ENCODE assay signal across 8 cellular contexts in the genomic region with DNA sequence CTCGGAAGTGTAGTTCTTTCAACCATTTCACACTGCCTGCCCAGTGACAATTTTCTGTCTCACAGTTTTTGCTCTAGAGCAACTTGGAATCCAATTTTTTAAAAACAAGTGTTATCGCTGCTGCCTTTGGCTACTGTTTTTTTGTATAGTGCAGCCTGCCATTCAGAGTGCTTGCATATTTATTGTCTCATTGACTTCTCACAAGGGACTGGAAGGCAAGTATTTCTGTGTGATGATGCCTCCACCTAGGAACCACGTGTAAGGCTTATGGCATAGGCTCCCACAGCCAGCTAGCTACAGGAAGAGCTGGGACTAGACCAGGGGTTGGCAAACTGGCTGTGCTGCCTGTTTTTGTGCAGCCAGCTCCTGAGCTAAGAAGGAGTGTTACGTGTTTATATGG. TPM values are rescaled to one million over a fixed set of nuclear protein-coding genes. Genes with fewer than 3 reads are reported as not detected.
A peak's percentile ranks its signal among the peaks of the same experiment; 100 is the strongest.
DNase-seq lines count a peak whose midpoint lies in the region; ATAC-seq and TF ChIP-seq lines count a peak whose summit lies in the region.

No MANE protein-coding gene starts in this region.

- peak overlapping the region in 3 of 21 experiments; percentile 81 to 92 (median 91) for H3K27ac ChIP-seq in skin epidermis
- H3K27ac ChIP-seq in upper lobe of left lung = no peak overlapping the region

- H3K9me3 ChIP-seq in upper lobe of left lung = no peaks in the 10 kb centered on the region

- CTCF ChIA-PET in Calu3 (lab: Charles Lee) (interaction anchor here (0.5 to 0.9 kb wide), 3 partner anchors 24 to 211 kb away, joined by 3 read pairs; no protein-coding TSS in a partner anchor), HEK293T (lab: Yijun Ruan, JAX) (no interaction called here)

- TF ChIP-seq EP300 in upper lobe of left lung (IDR thresholded peaks at IDR 0.05) = no peak

- peaks cover 16 to 21% (median 19%) of the 10 kb centered on the region in 4 donors for H3K4me1 ChIP-seq in upper lobe of left lung

- ATAC-seq in HG03439 (IDR thresholded peaks at IDR 0.05; ENCODE audit: unreplicated experiment) = no peak
- no peak for ATAC-seq in upper lobe of left lung (ENCODE audit: low FRiP score in 2 of 2)

- peaks cover 9% of the 10 kb centered on the region for H3K4me1 Mint-ChIP-seq in Calu3 (ENCODE audit: low read depth, unreplicated experiment)

- H3K9me3 Mint-ChIP-seq in Calu3 (ENCODE audit: low read depth, unreplicated experiment) = no peaks in the 10 kb centered on the region

- H3K36me3 Mint-ChIP-seq in Calu3 (ENCODE audit: insufficient read depth, unreplicated experiment) = peaks cover 34% of the 10 kb centered on the region

- POLR2A ChIA-PET in HEK293T (lab: Yijun Ruan, JAX) = interaction anchor here (0.8 to 1.8 kb wide), 3 partner anchors 12 to 176 kb away, joined by 3 to 5 read pairs (median 4); a partner anchor contains a TSS

- no peaks in the 10 kb centered on the region for H3K27me3 ChIP-seq in upper lobe of left lung

- TF ChIP-seq CTCF in Calu3 (IDR thresholded peaks at IDR 0.05; ENCODE audit: unreplicated experiment) (no peak), fibroblast of pulmonary artery (IDR thresholded peaks at IDR 0.05; ENCODE audit: low read length, missing control alignments) (no peak), upper lobe of left lung (IDR thresholded peaks at IDR 0.05) (no peak)

- peak overlapping the region; percentile 83 for H3K4me3 ChIP-seq in fibroblast of pulmonary artery (replicated peaks; ENCODE audit: low read depth, low read length)
- H3K4me3 ChIP-seq in skin epidermis = peak overlapping the region; percentile 49 to 84 (median 75)
- H3K4me3 ChIP-seq in upper lobe of left lung = peak overlapping the region in 2 of 4 donors; percentile 70 to 85

- TF ChIP-seq POLR2A in upper lobe of left lung (IDR thresholded peaks at IDR 0.05) = no peak

- no peaks in the 10 kb centered on the region for H3K27me3 Mint-ChIP-seq in Calu3 (ENCODE audit: unreplicated experiment)

- peaks cover 0 to 19% (median 0%) of the 10 kb centered on the region in 4 donors for H3K36me3 ChIP-seq in upper lobe of left lung

- peak overlapping the region; percentile 71 for H3K27ac Mint-ChIP-seq in Calu3 (ENCODE audit: unreplicated experiment)

- DNase-seq in Calu3 (peak; percentile 30), HEK293T (ENCODE audit: extremely low spot score) (peak; percentile 18), SW480 (ENCODE audit: low spot score) (peak; percentile 56), fibroblast of pulmonary artery (ENCODE audit: low read depth) (peak; percentile 28), inferior parietal cortex (ENCODE audit: extremely low spot score) (no peak), upper lobe of left lung (no peak)

- intact Hi-C loops in Calu3 (cut with micrococcal nuclease; ENCODE audit: unreplicated experiment) = no loop called here

- peak overlapping the region; percentile 87 for H3K4me3 Mint-ChIP-seq in Calu3 (ENCODE audit: low read depth, unreplicated experiment)

- WGBS in upper lobe of left lung, 2 donors = 33 to 41% methylated on average over 4 of the region's 4 CpGs

- no TSS peak for BruUV-seq in Calu3 (replicated peaks; lab: Mats Ljungman, UMichigan)

TF ChIP-seq in HEK293T, 16 proteins besides CTCF, POLR2A, EP300 and RAD21:
- TF ChIP-seq L3MBTL2 (conservative IDR thresholded peaks at IDR 0.05) (peak; percentile 56), NFRKB (IDR thresholded peaks at IDR 0.05) (no peak)
TF ChIP-seq in HEK293T: peak in this region for 1.

RNA-seq across cellular contexts. Expression of a gene that starts 0.9 kb away (rescaled TPM):
- total RNA-seq in Calu3 (2022) (28.1 and 38.0 TPM in 2 replicates), upper lobe of left lung (1 to 10 TPM in 5 of 6 donors, not detected in 1; 1.2 to 3.8 (median 1.8) TPM)

RNA-seq across cellular contexts. Expression of a gene that starts 1.0 kb away (rescaled TPM):
- 59.0 and 72.1 TPM in 2 replicates for total RNA-seq in Calu3 (2022)
- 10 to 100 TPM in 4 of 6 donors, 1 to 10 TPM in 2; 2.8 to 17.9 (median 14.8) TPM for total RNA-seq in upper lobe of left lung

RNA-seq across cellular contexts. Expression of a gene that starts 59.1 kb away (rescaled TPM):
- total RNA-seq in Calu3 (2022) (34.3 and 36.0 TPM in 2 replicates), upper lobe of left lung (100 to 1,000 TPM in 2 of 6 donors, 10 to 100 TPM in 4; 20.5 to 114 (median 46.5) TPM)

Comparison
In these comparisons a context has a peak if more than half of its experiments do, and no peak if none do; other contexts are left out.
1. DNase-seq: peak in Calu3 (single experiment), HEK293T (single experiment), SW480 (single experiment) and fibroblast of pulmonary artery (single experiment); none in inferior parietal cortex (single experiment) and upper lobe of left lung (0 of 2).